In genomic region chr4:104425003-104425402, GRCh38 we compare ENCODE assay signal across 11 cellular contexts.
A peak's percentile ranks its signal among the peaks of the same experiment; 100 is the strongest.
DNase-seq lines count a peak whose midpoint lies in the region; ATAC-seq and TF ChIP-seq lines count a peak whose summit lies in the region.
"Had no signal": no experiment of that assay in that cellular context is flagged by ENCODE, and none has a peak within 500 bp of the region (broad histone marks: within the 10 kb centered on the region; RNA-seq: fewer than 3 reads in every experiment).

No MANE protein-coding gene starts in this region.

- ATAC-seq in SK-N-SH treated with all-trans-retinoic acid at 6 μM for 48 hours (no peak), HG03354 (IDR thresholded peaks at IDR 0.05; ENCODE audit: poor library complexity, severe bottlenecking, unreplicated experiment) (no peak)
- no peak for ATAC-seq in activated CD4-positive, CD25-positive, alpha-beta regulatory T cell treated with anti-CD3 and anti-CD28 coated beads, Interleukin-2, amount 50 U/mL, for 24 hours

- no peaks in the 10 kb centered on the region for H4K20me1 ChIP-seq in SK-N-SH (ENCODE audit: insufficient read depth)

- H3K79me2 ChIP-seq in SK-N-SH (ENCODE audit: insufficient read depth): no peaks in the 10 kb centered on the region

- no peak for TF ChIP-seq CTCF in SK-N-SH (IDR thresholded peaks at IDR 0.05)
- no peak for TF ChIP-seq CTCF in fibroblast of pulmonary artery (IDR thresholded peaks at IDR 0.05; ENCODE audit: low read length, missing control alignments)
- no peak for TF ChIP-seq CTCF in nephron progenitor cell (IDR thresholded peaks at IDR 0.05)
- no peak for TF ChIP-seq CTCF in transverse colon (IDR thresholded peaks at IDR 0.05)

- peaks cover 19% of the 10 kb centered on the region for H3K9me3 Mint-ChIP-seq in nephron progenitor cell
- H3K9me3 Mint-ChIP-seq: activated naive CD4-positive, alpha-beta T cell treated with anti-CD3 and anti-CD28 coated beads, Interleukin-2, amount 50 U/mL, for 24 hours; memory B cell had no signal

- H3K4me3 Mint-ChIP-seq in nephron progenitor cell: peak overlapping the region; percentile 66
- H3K4me3 Mint-ChIP-seq: activated naive CD4-positive, alpha-beta T cell treated with anti-CD3 and anti-CD28 coated beads, Interleukin-2, amount 50 U/mL, for 24 hours; HFFc6; memory B cell had no signal

- TF ChIP-seq POLR2A in transverse colon (IDR thresholded peaks at IDR 0.05): no peak

- no peak for TF ChIP-seq RAD21 in SK-N-SH (IDR thresholded peaks at IDR 0.05; ENCODE audit: low read length)

- no peaks in the 10 kb centered on the region for H3K9me2 ChIP-seq in SK-N-SH

- DNase-seq in SK-N-SH (no peak), fibroblast of pulmonary artery (ENCODE audit: low read depth) (no peak), nephron progenitor cell (peak; percentile 29), transverse colon (no peak), amniotic stem cell (lab: John Stamatoyannopoulos, UW) (no peak)
- DNase-seq: HFFc6 had no signal

- TF ChIP-seq EP300 in SK-N-SH (IDR thresholded peaks at IDR 0.05; ENCODE audit: borderline replicate concordance in 1 of 2, low read depth in 1 of 2, low read length in 1 of 2) (no peak), transverse colon (IDR thresholded peaks at IDR 0.05; ENCODE audit: low read depth) (no peak)

- no peaks in the 10 kb centered on the region for H3K36me3 Mint-ChIP-seq in nephron progenitor cell (ENCODE audit: low read depth)
- H3K36me3 Mint-ChIP-seq: activated naive CD4-positive, alpha-beta T cell treated with anti-CD3 and anti-CD28 coated beads, Interleukin-2, amount 50 U/mL, for 24 hours; memory B cell had no signal

- H3K4me3 ChIP-seq in SK-N-SH (ENCODE audit: low read depth in 2 of 2, low read length in 1 of 2): peak overlapping the region in 1 of 2 experiments; percentile 39; a peak in 2 of 4 replicates
- H3K4me3 ChIP-seq in fibroblast of pulmonary artery (replicated peaks; ENCODE audit: low read depth, low read length): peak overlapping the region; percentile 36
- H3K4me3 ChIP-seq in transverse colon: peak overlapping the region in 3 of 4 donors; percentile 17 to 50 (median 25)

- WGBS in SK-N-SH (ENCODE audit: low lambda C conversion rate): 9% methylated on average over 8 of the region's 8 CpGs
- WGBS in transverse colon (ENCODE audit: low coverage in 1 of 2), 2 donors: 11 to 14% methylated on average over 5 to 8 of the region's 8 CpGs

- H3K4me1 ChIP-seq in SK-N-SH (ENCODE audit: control insufficient read depth in 1 of 2, insufficient read depth in 2 of 2, low read depth in 1 of 2, low read length in 1 of 2) (no peaks in the 10 kb centered on the region; a peak in 3 of 4 replicates), transverse colon (peaks cover 0 to 5% (median 0%) of the 10 kb centered on the region in 4 donors)

- in situ Hi-C loops in transverse colon (cut with MboI; ENCODE audit: low pct_ligation_motif_present in 1 of 4, low pct_unique_long_range_greater_than_20kb in 1 of 4, low sequenced_read_pairs in 3 of 4): no loop called here

- H3F3A ChIP-seq in SK-N-SH (replicated peaks; ENCODE audit: insufficient read depth): no peaks in the 10 kb centered on the region

- no peaks in the 10 kb centered on the region for H3K27me3 Mint-ChIP-seq in nephron progenitor cell (ENCODE audit: low read depth, poor library complexity)
- H3K27me3 Mint-ChIP-seq: activated naive CD4-positive, alpha-beta T cell treated with anti-CD3 and anti-CD28 coated beads, Interleukin-2, amount 50 U/mL, for 24 hours; memory B cell had no signal

- no peak overlapping the region for H3K9ac ChIP-seq in SK-N-SH

- H3K9me3 ChIP-seq in SK-N-SH: no peaks in the 10 kb centered on the region
- H3K9me3 ChIP-seq in transverse colon: no peaks in the 10 kb centered on the region

- intact Hi-C loops in transverse colon (cut with DNase I; ENCODE audit: low total_unique reads): no loop called here

- no peak overlapping the region for H2AFZ ChIP-seq in SK-N-SH (ENCODE audit: low read depth)

- H3K27ac Mint-ChIP-seq in nephron progenitor cell: peak overlapping the region; percentile 19
- H3K27ac Mint-ChIP-seq: activated naive CD4-positive, alpha-beta T cell treated with anti-CD3 and anti-CD28 coated beads, Interleukin-2, amount 50 U/mL, for 24 hours; HFFc6; memory B cell had no signal

- H3K36me3 ChIP-seq in SK-N-SH (replicated peaks in 1 of 2; ENCODE audit: control insufficient read depth in 1 of 2, insufficient read depth in 2 of 2, low read length in 1 of 2): no peaks in the 10 kb centered on the region
- H3K36me3 ChIP-seq in transverse colon: no peaks in the 10 kb centered on the region

- H3K27me3 ChIP-seq in SK-N-SH (ENCODE audit: insufficient read depth) (no peaks in the 10 kb centered on the region), transverse colon (no peaks in the 10 kb centered on the region)

- CTCF ChIA-PET in SK-N-SH (lab: Yijun Ruan, JAX): interaction anchor here (1.5 to 1.7 kb wide), 2 partner anchors 11 to 26 kb away, joined by 3 to 4 read pairs; no protein-coding TSS in a partner anchor

- peak overlapping the region in 1 of 2 experiments; percentile 11; a peak in 1 of 4 replicates for H3K27ac ChIP-seq in SK-N-SH (ENCODE audit: low read depth in 2 of 2, low read length in 1 of 2)
- H3K27ac ChIP-seq in transverse colon: no peak overlapping the region

- POLR2A ChIA-PET in SK-N-SH (lab: Yijun Ruan, JAX): no interaction called here

- peak overlapping the region; percentile 17; the same call in 1 of the 2 replicates for H3K4me2 ChIP-seq in SK-N-SH

- peaks cover 56% of the 10 kb centered on the region for H3K4me1 Mint-ChIP-seq in nephron progenitor cell
- H3K4me1 Mint-ChIP-seq: activated naive CD4-positive, alpha-beta T cell treated with anti-CD3 and anti-CD28 coated beads, Interleukin-2, amount 50 U/mL, for 24 hours; memory B cell had no signal

TF ChIP-seq in SK-N-SH, 30 proteins besides CTCF, POLR2A, EP300 and RAD21:
- TF ChIP-seq ZBTB33 (IDR thresholded peaks at IDR 0.05; ENCODE audit: borderline replicate concordance, low read depth): no peak
- peak; percentile 22; the same call in 1 of the 2 replicates for TF ChIP-seq GATA2 (CRISPR knock-in tag; IDR thresholded peaks at IDR 0.05)
TF ChIP-seq in SK-N-SH: peak in this region for 1.

TF ChIP-seq in SK-N-SH treated with all-trans-retinoic acid at 6 μM for 48 hours, 23 proteins besides CTCF, POLR2A, EP300 and RAD21:
- TF ChIP-seq ZNF8 (CRISPR knock-in tag; IDR thresholded peaks at IDR 0.05) (no peak), ESRRG (CRISPR knock-in tag; IDR thresholded peaks at IDR 0.05) (no peak), ZNF70 (CRISPR knock-in tag; IDR thresholded peaks at IDR 0.05) (no peak), TSHZ2 (CRISPR knock-in tag; IDR thresholded peaks at IDR 0.05) (no peak)
- TF ChIP-seq, protein P1, sequence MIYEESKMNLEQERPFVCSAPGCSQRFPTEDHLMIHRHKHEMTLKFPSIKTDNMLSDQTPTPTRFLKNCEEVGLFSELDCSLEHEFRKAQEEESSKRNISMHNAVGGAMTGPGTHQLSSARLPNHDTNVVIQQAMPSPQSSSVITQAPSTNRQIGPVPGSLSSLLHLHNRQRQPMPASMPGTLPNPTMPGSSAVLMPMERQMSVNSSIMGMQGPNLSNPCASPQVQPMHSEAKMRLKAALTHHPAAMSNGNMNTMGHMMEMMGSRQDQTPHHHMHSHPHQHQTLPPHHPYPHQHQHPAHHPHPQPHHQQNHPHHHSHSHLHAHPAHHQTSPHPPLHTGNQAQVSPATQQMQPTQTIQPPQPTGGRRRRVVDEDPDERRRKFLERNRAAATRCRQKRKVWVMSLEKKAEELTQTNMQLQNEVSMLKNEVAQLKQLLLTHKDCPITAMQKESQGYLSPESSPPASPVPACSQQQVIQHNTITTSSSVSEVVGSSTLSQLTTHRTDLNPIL (CRISPR knock-in tag; IDR thresholded peaks at IDR 0.05; ENCODE audit: low read depth): no peak
